ENCODE assay signal across 8 cellular contexts in genomic region chr12:575948-576612, GRCh38.
DNase-seq lines count a peak whose midpoint lies in the region; ATAC-seq lines count a peak whose summit lies in the region.

No MANE protein-coding gene starts in this region.

- no peaks in the 10 kb centered on the region for H3K27me3 ChIP-seq in layer of hippocampus (ENCODE audit: control insufficient read depth, insufficient read depth, low read length)

- DNase-seq in EH (ENCODE audit: low read depth) = peak; percentile 68
- peak; percentile 23 for DNase-seq in NCI-H2196 treated with DMSO at 0.1 percent for 48 hours (lab: John Stamatoyannopoulos, UW; ENCODE audit: unreplicated experiment)
- peak; percentile 94 for DNase-seq in activated CD4-positive, CD25-positive, alpha-beta regulatory T cell treated with anti-CD3 and anti-CD28 coated beads, Interleukin-2, amount 50 U/mL, for 72 hours
- peak; percentile 81 for DNase-seq in cerebellum (ENCODE audit: low spot score)
- DNase-seq in stimulated activated CD4-positive, alpha-beta T cell treated with anti-CD3 and anti-CD28 coated beads, Interleukin-1b, Interleukin-23, amount 100 ng/mL, for 48 hours = peak; percentile 84
- DNase-seq in cortex of kidney (lab: John Stamatoyannopoulos, UW) = no peak

- peak overlapping the region; percentile 49 for H3K27ac ChIP-seq in layer of hippocampus (ENCODE audit: low read depth, low read length)

- peak; percentile 74 for ATAC-seq in HG02798 (IDR thresholded peaks at IDR 0.05; ENCODE audit: poor library complexity, unreplicated experiment)
